27 cellular contexts compared by ENCODE assay signal in genomic region chr9:129064499-129064908, GRCh38.
"Had no signal": no experiment of that assay in that cellular context is flagged by ENCODE, and none has a peak within 500 bp of the region (broad histone marks: within the 10 kb centered on the region; RNA-seq: fewer than 3 reads in every experiment).

No MANE protein-coding gene starts in this region.

- H3K27ac ChIP-seq: Peyer's patch, RWPE1, SJSA1 had no signal

- H3K4me3 ChIP-seq: Peyer's patch, SJSA1 had no signal

- ATAC-seq: activated naive CD4-positive, alpha-beta T cell treated with anti-CD3 and anti-CD28 coated beads, Interleukin-2, amount 50 U/mL, for 72 hours; activated naive CD8-positive, alpha-beta T cell treated with anti-CD3 and anti-CD28 coated beads, Interleukin-2, amount 50 U/mL, for 24 hours; activated T-cell treated with anti-CD3 and anti-CD28 coated beads, Interleukin-2, amount 50 U/mL, for 4 hours; SK-N-SH treated with all-trans-retinoic acid at 6 μM for 48 hours had no signal

- H3K4me1 ChIP-seq: SJSA1 had no signal

- H3K27me3 ChIP-seq: Peyer's patch, SJSA1 had no signal

- H3K9me3 ChIP-seq: Peyer's patch, SJSA1 had no signal

- DNase-seq: activated B cell treated with CpG ODN at 0.5 μM for 24 hours; activated CD4-positive, alpha-beta T cell treated with anti-CD3 and anti-CD28 coated beads for 1 hour; activated CD4-positive, alpha-beta T cell treated with anti-CD3 and anti-CD28 coated beads, Interleukin-2, amount 10 ng/mL, durations not matched to agents 24 days and 14 days; activated CD4-positive, alpha-beta T cell treated with anti-CD3 and anti-CD28 coated beads, Interleukin-2, amount 50 U/mL, for 48 hours; activated CD8-positive, alpha-beta memory T cell treated with anti-CD3 and anti-CD28 coated beads for 24 hours; activated effector memory CD4-positive, alpha-beta T cell treated with anti-CD3 and anti-CD28 coated beads, Interleukin-2, amount 50 U/mL, for 16 hours; activated naive CD4-positive, alpha-beta T cell treated with Interleukin-2 at 50 U/mL for 16 hours; activated naive CD8-positive, alpha-beta T cell treated with anti-CD3 and anti-CD28 coated beads, Interleukin-2, amount 50 U/mL, for 24 hours; activated T-cell treated with anti-CD3 and anti-CD28 coated beads, Interleukin-2, amount 50 U/mL, for 4 hours; amygdala; Kasumi-1; KBM-7; NCI-H1048; NCI-H146; NCI-H187 treated with DMSO at 0.1 percent for 48 hours; NCI-H2081 treated with DMSO at 0.1 percent for 48 hours; NCI-H345; NCI-H510A; NCI-H526 treated with DMSO at 0.1 percent for 48 hours; NCI-H82; Peyer's patch; Right ventricle myocardium superior; T-helper 9 cell had no signal
